In genomic region chr21:34085129-34085528, GRCh38 we compare ENCODE assay signal across 11 cellular contexts.
"Had no signal": no experiment of that assay in that cellular context is flagged by ENCODE, and none has a peak within 500 bp of the region (broad histone marks: within the 10 kb centered on the region; RNA-seq: fewer than 3 reads in every experiment).

No MANE protein-coding gene starts in this region.

- H3K27ac Mint-ChIP-seq: activated CD8-positive, alpha-beta memory T cell treated with anti-CD3 and anti-CD28 coated beads, Interleukin-2, amount 10 ng/mL, durations not matched to agents 7 days and 5 days had no signal

- DNase-seq: activated CD4-positive, CD25-positive, alpha-beta regulatory T cell; activated CD8-positive, alpha-beta memory T cell treated with anti-CD3 and anti-CD28 coated beads, Interleukin-2, amount 10 ng/mL, durations not matched to agents 7 days and 5 days; activated naive CD4-positive, alpha-beta T cell; activated T-cell treated with anti-CD3 and anti-CD28 coated beads, Interleukin-2, amount 50 U/mL, for 4 hours; erythroblast; gastrocnemius medialis; heart left ventricle; left colon; lower lobe of right lung; midbrain; stimulated activated CD4-positive, alpha-beta T cell treated with anti-CD3 and anti-CD28 coated beads, Interleukin-1b, Interleukin-23, amount 100 ng/mL, for 48 hours had no signal

- H3K4me3 Mint-ChIP-seq: activated CD8-positive, alpha-beta memory T cell treated with anti-CD3 and anti-CD28 coated beads, Interleukin-2, amount 10 ng/mL, durations not matched to agents 7 days and 5 days; activated T-cell treated with anti-CD3 and anti-CD28 coated beads, Interleukin-2, amount 50 U/mL, for 4 hours had no signal

- H3K9me3 Mint-ChIP-seq: activated T-cell treated with anti-CD3 and anti-CD28 coated beads, Interleukin-2, amount 50 U/mL, for 4 hours had no signal

- ATAC-seq: activated CD8-positive, alpha-beta memory T cell treated with anti-CD3 and anti-CD28 coated beads, Interleukin-2, amount 10 ng/mL, durations not matched to agents 7 days and 5 days; activated T-cell treated with anti-CD3 and anti-CD28 coated beads, Interleukin-2, amount 50 U/mL, for 4 hours; gastrocnemius medialis; heart left ventricle; left colon; lower lobe of right lung had no signal

- H3K27me3 Mint-ChIP-seq: activated CD8-positive, alpha-beta memory T cell treated with anti-CD3 and anti-CD28 coated beads, Interleukin-2, amount 10 ng/mL, durations not matched to agents 7 days and 5 days had no signal
